15 cellular contexts compared by ENCODE assay signal in the genomic region with DNA sequence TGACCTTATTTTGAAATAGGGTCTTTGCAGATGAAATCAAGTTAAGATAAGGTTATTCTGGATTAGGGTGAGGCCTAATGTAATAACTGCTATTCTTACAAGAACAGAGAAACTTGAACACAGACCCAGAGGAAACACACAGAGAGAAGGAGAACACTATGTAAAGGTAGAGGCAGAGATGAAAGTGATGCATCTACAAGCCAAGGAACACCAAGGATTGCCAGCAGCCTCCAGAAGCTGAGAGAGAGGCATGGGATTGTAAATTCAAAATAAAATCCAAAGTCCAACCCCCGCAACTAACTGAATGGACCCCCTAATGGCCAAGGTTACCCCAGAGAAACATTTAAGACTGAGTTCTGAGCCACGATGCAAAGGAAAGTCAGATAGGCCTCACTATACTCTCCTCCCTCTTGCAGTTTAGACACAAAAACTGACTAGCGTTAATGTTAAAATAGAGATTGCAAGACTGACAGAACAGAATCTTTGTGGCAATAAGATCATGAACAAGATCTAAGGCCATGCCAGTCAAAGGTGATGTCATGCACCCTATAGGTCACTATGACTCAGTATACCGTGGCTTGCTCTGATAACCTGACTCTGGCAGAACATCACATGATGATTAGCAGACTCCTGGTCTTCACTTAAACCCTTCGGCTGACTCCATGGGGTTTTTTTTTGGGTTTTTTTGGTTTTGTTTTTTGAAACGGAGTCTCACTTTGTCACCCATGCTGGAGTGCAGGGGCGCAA.
"Had no signal": no experiment of that assay in that cellular context is flagged by ENCODE, and none has a peak within 500 bp of the region (broad histone marks: within the 10 kb centered on the region; RNA-seq: fewer than 3 reads in every experiment).

No MANE protein-coding gene starts in this region.

- H3K4me2 ChIP-seq: SK-N-SH had no signal

- H3K36me3 ChIP-seq: thoracic aorta had no signal

- H3K27ac ChIP-seq: ascending aorta, coronary artery, gastroesophageal sphincter, heart left ventricle, left ventricle myocardium inferior, thoracic aorta, upper lobe of left lung had no signal

- H3K4me3 ChIP-seq: ascending aorta, coronary artery, gastroesophageal sphincter, heart left ventricle, left ventricle myocardium inferior, thoracic aorta, upper lobe of left lung had no signal

- H3K4me1 ChIP-seq: ascending aorta, gastroesophageal sphincter, left ventricle myocardium inferior, upper lobe of left lung had no signal

- H3K9ac ChIP-seq: SK-N-SH had no signal

- ATAC-seq: gastroesophageal sphincter, heart left ventricle had no signal

- H3K4me3 Mint-ChIP-seq: nephron progenitor cell had no signal

- H3K9me3 ChIP-seq: ascending aorta, gastroesophageal sphincter, heart left ventricle, left ventricle myocardium inferior, SK-N-SH, thoracic aorta, upper lobe of left lung had no signal

- DNase-seq: activated CD4-positive, CD25-positive, alpha-beta regulatory T cell treated with anti-CD3 and anti-CD28 coated beads, Interleukin-2, amount 50 U/mL, for 72 hours; activated CD8-positive, alpha-beta memory T cell treated with anti-CD3 and anti-CD28 coated beads, Interleukin-2, amount 50 U/mL, for 48 hours; activated gamma-delta T cell treated with Interleukin-2 at 50 U/mL for 16 hours; heart left ventricle; left ventricle myocardium inferior; nephron progenitor cell; nucleus accumbens; SHP77 treated with DMSO at 0.1 percent for 48 hours; SK-N-SH; T-helper 9 cell; upper lobe of left lung had no signal

- H3K27ac Mint-ChIP-seq: nephron progenitor cell had no signal

- H3K27me3 ChIP-seq: ascending aorta, gastroesophageal sphincter, heart left ventricle, upper lobe of left lung had no signal
